4 cellular contexts compared by ENCODE assay signal in genomic region chrX:151555301-151555700, GRCh38. TPM values are rescaled to one million over a fixed set of nuclear protein-coding genes. Genes with fewer than 3 reads are reported as not detected.
"Had no signal": no experiment of that assay in that cellular context is flagged by ENCODE, and none has a peak within 500 bp of the region (broad histone marks: within the 10 kb centered on the region; RNA-seq: fewer than 3 reads in every experiment).

No MANE protein-coding gene starts in this region.

RNA-seq across cellular contexts. Expression of gene PASD1, which starts 8.2 kb away (rescaled TPM):
- total RNA-seq: HepG2, HT-29, IMR-90 had no signal
- polyA plus RNA-seq: HepG2, IgD-negative memory B cell, IMR-90 had no signal
